Comparison of ENCODE assay signal across 1 cellular context in the genomic region with DNA sequence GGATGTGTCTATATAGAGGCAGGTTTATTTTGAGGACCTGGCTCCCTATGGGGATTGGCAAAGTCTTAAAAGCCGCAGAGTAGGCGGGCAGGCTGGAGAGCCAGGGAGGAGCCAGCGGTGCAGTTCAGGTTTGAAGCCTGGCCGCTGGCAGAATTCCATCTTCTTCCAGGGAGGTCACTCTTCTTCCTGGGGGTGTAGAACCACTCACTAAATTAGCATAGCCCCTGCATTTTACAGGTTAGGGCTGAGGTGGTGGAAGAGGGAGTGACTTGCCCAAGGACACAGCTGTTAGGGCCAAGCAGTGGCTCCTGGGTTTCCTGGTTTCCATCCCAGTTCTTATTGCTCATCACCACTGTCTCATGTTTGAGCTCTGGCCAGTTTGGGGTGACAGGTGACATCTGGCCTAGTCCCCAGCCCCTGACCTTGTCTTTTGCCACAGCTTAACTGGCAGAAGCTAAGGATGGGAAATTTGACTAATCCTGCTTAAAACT.
TF ChIP-seq lines count a peak whose summit lies in the region.

No MANE protein-coding gene starts in this region.

TF ChIP-seq in SK-N-SH, 30 proteins besides CTCF, POLR2A, EP300 and RAD21 (continued from another document):
- TF ChIP-seq, protein P1, sequence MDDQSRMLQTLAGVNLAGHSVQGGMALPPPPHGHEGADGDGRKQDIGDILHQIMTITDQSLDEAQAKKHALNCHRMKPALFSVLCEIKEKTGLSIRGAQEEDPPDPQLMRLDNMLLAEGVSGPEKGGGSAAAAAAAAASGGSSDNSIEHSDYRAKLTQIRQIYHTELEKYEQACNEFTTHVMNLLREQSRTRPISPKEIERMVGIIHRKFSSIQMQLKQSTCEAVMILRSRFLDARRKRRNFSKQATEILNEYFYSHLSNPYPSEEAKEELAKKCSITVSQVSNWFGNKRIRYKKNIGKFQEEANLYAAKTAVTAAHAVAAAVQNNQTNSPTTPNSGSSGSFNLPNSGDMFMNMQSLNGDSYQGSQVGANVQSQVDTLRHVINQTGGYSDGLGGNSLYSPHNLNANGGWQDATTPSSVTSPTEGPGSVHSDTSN (IDR thresholded peaks at IDR 0.05) = no peak
- TF ChIP-seq YY1 (IDR thresholded peaks at IDR 0.05; ENCODE audit: low read depth) (no peak), MXI1 (IDR thresholded peaks at IDR 0.05; ENCODE audit: low read depth, low read length) (no peak), EZH2phosphoT487 (IDR thresholded peaks at IDR 0.05; ENCODE audit: borderline replicate concordance, low read depth) (no peak), MEF2A (IDR thresholded peaks at IDR 0.05; ENCODE audit: borderline replicate concordance, low read depth) (no peak), FOXM1 (IDR thresholded peaks at IDR 0.05; ENCODE audit: low read depth) (no peak), TCF12 (IDR thresholded peaks at IDR 0.05) (no peak)
